In genomic region chr10:2980791-2981360, GRCh38 we compare ENCODE assay signal across 12 cellular contexts.
DNase-seq lines count a peak whose midpoint lies in the region; ATAC-seq and TF ChIP-seq lines count a peak whose summit lies in the region.
"Had no signal": no experiment of that assay in that cellular context is flagged by ENCODE, and none has a peak within 500 bp of the region (broad histone marks: within the 10 kb centered on the region; RNA-seq: fewer than 3 reads in every experiment).

No MANE protein-coding gene starts in this region.

- peaks cover 9% of the 10 kb centered on the region for H3K27me3 Mint-ChIP-seq in activated naive CD8-positive, alpha-beta T cell treated with anti-CD3 and anti-CD28 coated beads, Interleukin-2, amount 50 U/mL, for 24 hours

- H3K9me3 ChIP-seq in gastrocnemius medialis: no peaks in the 10 kb centered on the region

- peak; percentile 47 for DNase-seq in EL
- DNase-seq in kidney epithelial cell (ENCODE audit: low read depth): peak; percentile 82
- DNase-seq in NCI-H1417 treated with DMSO at 0.1 percent for 48 hours (lab: John Stamatoyannopoulos, UW): no peak
- DNase-seq in activated naive CD8-positive, alpha-beta T cell treated with anti-CD3 and anti-CD28 coated beads, Interleukin-2, amount 50 U/mL, for 24 hours: no peak
- DNase-seq in gastrocnemius medialis: no peak
- no peak for DNase-seq in stimulated activated naive CD4-positive, alpha-beta T cell (lab: John Stamatoyannopoulos, UW)
- DNase-seq: activated T-cell treated with anti-CD3 and anti-CD28 coated beads, Interleukin-2, amount 50 U/mL, for 72 hours; dorsolateral prefrontal cortex; WERI-Rb-1 had no signal

- no peak for TF ChIP-seq POLR2A in gastrocnemius medialis (IDR thresholded peaks at IDR 0.05)

- ATAC-seq in HG02642 (IDR thresholded peaks at IDR 0.05; ENCODE audit: poor library complexity, unreplicated experiment): peak; percentile 42
- peak; percentile 34; the same call in 1 of the 3 replicates for ATAC-seq in SK-N-SH treated with all-trans-retinoic acid at 6 μM for 48 hours
- no peak for ATAC-seq in activated naive CD8-positive, alpha-beta T cell treated with anti-CD3 and anti-CD28 coated beads, Interleukin-2, amount 50 U/mL, for 24 hours
- no peak for ATAC-seq in gastrocnemius medialis
- ATAC-seq: activated T-cell treated with anti-CD3 and anti-CD28 coated beads, Interleukin-2, amount 50 U/mL, for 72 hours had no signal

- intact Hi-C loops in gastrocnemius medialis (cut with DNase I; ENCODE audit: low total_unique reads): no loop called here

- H3K4me1 Mint-ChIP-seq in activated naive CD8-positive, alpha-beta T cell treated with anti-CD3 and anti-CD28 coated beads, Interleukin-2, amount 50 U/mL, for 24 hours: peaks cover 8% of the 10 kb centered on the region

- TF ChIP-seq CTCF in kidney epithelial cell (IDR thresholded peaks at IDR 0.05; ENCODE audit: insufficient read depth, low read length, poor library complexity, severe bottlenecking) (no peak), gastrocnemius medialis (IDR thresholded peaks at IDR 0.05 in 4 of 5, conservative IDR thresholded peaks at IDR 0.05 in 1 of 5) (no peak)

- no peaks in the 10 kb centered on the region for H3K27me3 ChIP-seq in kidney epithelial cell (ENCODE audit: control insufficient read depth, insufficient read depth, low read length)
- peaks cover 0 to 8% (median 6%) of the 10 kb centered on the region in 3 donors for H3K27me3 ChIP-seq in gastrocnemius medialis

- no peak overlapping the region for H3K4me3 ChIP-seq in kidney epithelial cell (ENCODE audit: low read depth, low read length)
- H3K4me3 ChIP-seq in gastrocnemius medialis: no peak overlapping the region
- H3K4me3 ChIP-seq: dorsolateral prefrontal cortex had no signal

- H3K36me3 Mint-ChIP-seq in activated naive CD8-positive, alpha-beta T cell treated with anti-CD3 and anti-CD28 coated beads, Interleukin-2, amount 50 U/mL, for 24 hours (ENCODE audit: low read depth): no peaks in the 10 kb centered on the region

- no peak overlapping the region for H3K27ac ChIP-seq in gastrocnemius medialis
- H3K27ac ChIP-seq: C4-2B, WERI-Rb-1 had no signal

- no peaks in the 10 kb centered on the region for H3K9me3 Mint-ChIP-seq in activated naive CD8-positive, alpha-beta T cell treated with anti-CD3 and anti-CD28 coated beads, Interleukin-2, amount 50 U/mL, for 24 hours
- H3K9me3 Mint-ChIP-seq: activated T-cell treated with anti-CD3 and anti-CD28 coated beads, Interleukin-2, amount 50 U/mL, for 72 hours had no signal

- in situ Hi-C loops in gastrocnemius medialis (cut with MboI; ENCODE audit: low sequenced_read_pairs in 4 of 4): no loop called here

- H3K4me3 Mint-ChIP-seq in activated naive CD8-positive, alpha-beta T cell treated with anti-CD3 and anti-CD28 coated beads, Interleukin-2, amount 50 U/mL, for 24 hours: no peak overlapping the region
- H3K4me3 Mint-ChIP-seq: activated T-cell treated with anti-CD3 and anti-CD28 coated beads, Interleukin-2, amount 50 U/mL, for 72 hours had no signal

- no peaks in the 10 kb centered on the region for H3K4me1 ChIP-seq in gastrocnemius medialis

- no peak overlapping the region for H3K27ac Mint-ChIP-seq in activated naive CD8-positive, alpha-beta T cell treated with anti-CD3 and anti-CD28 coated beads, Interleukin-2, amount 50 U/mL, for 24 hours
- H3K27ac Mint-ChIP-seq: activated T-cell treated with anti-CD3 and anti-CD28 coated beads, Interleukin-2, amount 50 U/mL, for 72 hours had no signal

- H3K36me3 ChIP-seq in kidney epithelial cell (ENCODE audit: control insufficient read depth, insufficient read depth, low read length): no peaks in the 10 kb centered on the region
- no peaks in the 10 kb centered on the region for H3K36me3 ChIP-seq in gastrocnemius medialis
- H3K36me3 ChIP-seq: WERI-Rb-1 had no signal

TF ChIP-seq in SK-N-SH treated with all-trans-retinoic acid at 6 μM for 48 hours, 23 proteins besides CTCF, POLR2A, EP300 and RAD21:
- no peak for TF ChIP-seq ZNF565 (CRISPR knock-in tag; conservative IDR thresholded peaks at IDR 0.05; ENCODE audit: low read depth)
- no peak for TF ChIP-seq ZNF70 (CRISPR knock-in tag; IDR thresholded peaks at IDR 0.05)
- no peak for TF ChIP-seq POU6F1 (CRISPR knock-in tag; IDR thresholded peaks at IDR 0.05; ENCODE audit: borderline replicate concordance, low read depth)
- no peak for TF ChIP-seq ZC3H10 (CRISPR knock-in tag; IDR thresholded peaks at IDR 0.05)
- TF ChIP-seq ESRRG (CRISPR knock-in tag; IDR thresholded peaks at IDR 0.05): no peak
- TF ChIP-seq ISL1 (CRISPR knock-in tag; IDR thresholded peaks at IDR 0.05): no peak

Comparison
In these comparisons a context has a peak if more than half of its experiments do, and no peak if none do; other contexts are left out.
1. DNase-seq: peak in EL (single experiment) and kidney epithelial cell (single experiment); none in NCI-H1417 treated with DMSO at 0.1 percent for 48 hours (single experiment), activated naive CD8-positive, alpha-beta T cell treated with anti-CD3 and anti-CD28 coated beads, Interleukin-2, amount 50 U/mL, for 24 hours (single experiment), gastrocnemius medialis (0 of 2) and stimulated activated naive CD4-positive, alpha-beta T cell (0 of 6).
2. ATAC-seq: peak in HG02642 (single experiment) and SK-N-SH treated with all-trans-retinoic acid at 6 μM for 48 hours (single experiment); none in activated naive CD8-positive, alpha-beta T cell treated with anti-CD3 and anti-CD28 coated beads, Interleukin-2, amount 50 U/mL, for 24 hours (single experiment) and gastrocnemius medialis (0 of 2).